Comparison of ENCODE assay signal across 8 cellular contexts in the genomic region with DNA sequence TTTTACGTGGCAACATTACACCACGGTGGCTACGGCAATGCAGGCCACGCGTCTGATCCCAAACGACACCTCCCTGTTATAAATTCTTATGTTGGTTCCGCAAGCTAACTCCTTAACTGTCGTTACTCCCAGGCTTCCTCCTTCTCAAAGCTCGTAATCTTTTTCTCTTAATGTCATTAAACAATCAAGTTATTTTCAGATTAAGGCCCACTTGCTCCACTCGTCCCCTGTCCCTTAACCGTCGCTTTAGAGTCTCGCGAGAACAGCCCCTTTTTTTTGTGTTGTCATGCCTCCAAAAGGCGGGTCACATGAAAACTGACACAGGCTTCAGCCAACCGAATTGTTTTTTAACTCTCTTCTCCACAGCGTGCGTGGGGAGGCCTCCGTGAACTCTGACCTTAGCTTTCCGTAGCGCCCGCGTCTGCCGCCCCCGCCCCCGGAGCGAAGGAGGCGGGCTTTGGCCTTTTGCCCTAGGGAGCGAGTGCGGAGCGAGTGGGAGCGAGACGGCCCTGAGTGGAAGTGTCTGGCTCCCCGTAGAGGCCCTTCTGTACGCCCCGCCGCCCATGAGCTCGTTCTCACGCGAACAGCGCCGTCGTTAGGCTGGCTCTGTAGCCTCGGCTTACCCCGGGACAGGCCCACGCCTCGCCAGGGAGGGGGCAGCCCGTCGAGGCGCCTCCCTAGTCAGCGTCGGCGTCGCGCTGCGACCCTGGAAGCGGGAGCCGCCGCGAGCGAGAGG. TPM values are rescaled to one million over a fixed set of nuclear protein-coding genes. Genes with fewer than 3 reads are reported as not detected.
DNase-seq lines count a peak whose midpoint lies in the region; ATAC-seq and TF ChIP-seq lines count a peak whose summit lies in the region.

A gene (plus strand): TSS at position 463 of the 736 bp plus-strand sequence. CDS start 360 bp downstream, outside the sequence.

- TF ChIP-seq CTCF in WERI-Rb-1 (IDR thresholded peaks at IDR 0.05; ENCODE audit: low read depth, low read length), result no peak; the same call in 1 of the 2 replicates
- no peak for TF ChIP-seq CTCF in mammary epithelial cell (conservative IDR thresholded peaks at IDR 0.05 in 1 of 2, IDR thresholded peaks at IDR 0.05 in 1 of 2; ENCODE audit: extremely low read depth in 1 of 2, insufficient read depth in 1 of 2, low read depth in 1 of 2, low read length in 2 of 2)

- H3K27ac ChIP-seq in ACC112 (ENCODE audit: low read depth, low read length) (peak within 1 kb of the TSS; percentile 96), WERI-Rb-1 (peak within 1 kb of the TSS; percentile 98), mammary epithelial cell (ENCODE audit: insufficient read depth, low read depth, low read length) (peak within 1 kb of the TSS; percentile 97), skin epidermis (peak within 1 kb of the TSS; percentile 91 to 99 (median 98))

- dilution Hi-C loops in mammary epithelial cell (cut with HindIII; ENCODE audit: low sequenced_read_pairs), result no loop called here

- H2AFZ ChIP-seq in ACC112 (ENCODE audit: low read length, unreplicated experiment) (peak within 1 kb of the TSS; percentile 97), mammary epithelial cell (ENCODE audit: low read depth, low read length) (peak within 1 kb of the TSS; percentile 97)

- H3K4me3 ChIP-seq in ACC112 (ENCODE audit: low read depth, low read length), result peak within 1 kb of the TSS; percentile 83
- H3K4me3 ChIP-seq in WERI-Rb-1 (ENCODE audit: low read depth, low read length), result peak within 1 kb of the TSS; percentile 99
- peak within 1 kb of the TSS; percentile 89 to 98 (median 95) for H3K4me3 ChIP-seq in mammary epithelial cell (replicated peaks in 1 of 3; ENCODE audit: insufficient read depth in 1 of 3, low read depth in 2 of 3, low read length in 3 of 3)
- H3K4me3 ChIP-seq in iPS-18c (ENCODE audit: insufficient read depth, low read depth, low read length), result peak within 1 kb of the TSS; percentile 99
- peak within 1 kb of the TSS; percentile 66 to 93 (median 82) for H3K4me3 ChIP-seq in skin epidermis

- BruUV-seq in mammary epithelial cell (replicated peaks; lab: Mats Ljungman, UMichigan), result TSS peak; percentile 66

- in situ Hi-C loops in mammary epithelial cell (cut with MboI; ENCODE audit: low sequenced_read_pairs in 2 of 2), result no loop called here

- no peaks in the 10 kb centered on the region for H3K9me3 ChIP-seq in WERI-Rb-1 (ENCODE audit: severe bottlenecking)
- no peaks in the 10 kb centered on the region for H3K9me3 ChIP-seq in mammary epithelial cell (replicated peaks; ENCODE audit: insufficient read depth, low read length)
- H3K9me3 ChIP-seq in iPS-18c (ENCODE audit: control insufficient read depth, insufficient read depth, low read length), result no peaks in the 10 kb centered on the region

- H4K20me1 ChIP-seq in mammary epithelial cell (ENCODE audit: insufficient read depth, low read length), result no peaks in the 10 kb centered on the region

- intact Hi-C loops in mammary epithelial cell (cut with micrococcal nuclease), result loop anchor here (2.0 kb wide), 1 partner anchor 200 kb away; no protein-coding TSS in a partner anchor

- peak within 1 kb of the TSS; percentile 94 for H3K4me2 ChIP-seq in mammary epithelial cell (ENCODE audit: insufficient read depth, low read depth, low read length)

- DNase-seq in NCI-H2196 treated with DMSO at 0.1 percent for 48 hours (lab: John Stamatoyannopoulos, UW; ENCODE audit: unreplicated experiment), result peak; percentile 95
- DNase-seq in WERI-Rb-1, result peak; percentile 97
- peak; percentile 99 for DNase-seq in mammary epithelial cell

- ATAC-seq in GM18873 (IDR thresholded peaks at IDR 0.05; ENCODE audit: low FRiP score, unreplicated experiment) (peak; percentile 81), HG03139 (IDR thresholded peaks at IDR 0.05; ENCODE audit: unreplicated experiment) (peak; percentile 71)

- H3K4me1 ChIP-seq in ACC112 (ENCODE audit: control insufficient read depth, insufficient read depth, low read length, unreplicated experiment) (peaks cover 16% of the 10 kb centered on the region), mammary epithelial cell (ENCODE audit: insufficient read depth, low read length) (peaks cover 10% of the 10 kb centered on the region)

- no peaks in the 10 kb centered on the region for H3K27me3 ChIP-seq in ACC112 (ENCODE audit: insufficient read depth, low read length)
- H3K27me3 ChIP-seq in WERI-Rb-1 (ENCODE audit: insufficient read depth, low read depth, severe bottlenecking), result no peaks in the 10 kb centered on the region
- no peaks in the 10 kb centered on the region for H3K27me3 ChIP-seq in mammary epithelial cell (ENCODE audit: insufficient read depth, low read length)

- peak within 1 kb of the TSS; percentile 94 for H3K9ac ChIP-seq in mammary epithelial cell (ENCODE audit: insufficient read depth, low read length)

- peaks cover 46% of the 10 kb centered on the region for H3K79me2 ChIP-seq in ACC112 (ENCODE audit: control insufficient read depth, insufficient read depth, low read length, unreplicated experiment)
- peaks cover 46% of the 10 kb centered on the region for H3K79me2 ChIP-seq in mammary epithelial cell (ENCODE audit: insufficient read depth, low read length)

- H3K36me3 ChIP-seq in ACC112 (ENCODE audit: insufficient read depth, low read length), result no peaks in the 10 kb centered on the region
- H3K36me3 ChIP-seq in WERI-Rb-1, result peaks cover 14% of the 10 kb centered on the region
- H3K36me3 ChIP-seq in mammary epithelial cell (ENCODE audit: insufficient read depth, low read length), result no peaks in the 10 kb centered on the region

- CTCF ChIA-PET in mammary epithelial cell (lab: Charles Lee; ENCODE audit: low non-redundant PET), result interaction anchor here (0.5 to 1.2 kb wide), 5 partner anchors 108 to 1313 kb away, joined by 3 to 7 read pairs (median 6); no protein-coding TSS in a partner anchor

- WGBS in mammary epithelial cell (ENCODE audit: low coverage, missing lambda C conversion rate), result under 1% methylated on average over 24 of the region's 61 CpGs

RNA-seq across cellular contexts. Expression of the gene that starts here (rescaled TPM):
- 100 to 1,000 TPM; 102 to 157 TPM for total RNA-seq in mammary epithelial cell
- 55.4 TPM for polyA plus RNA-seq in mammary epithelial cell
- 87.4 TPM for polyA minus RNA-seq in mammary epithelial cell

Comparison
In these comparisons a context has a peak if more than half of its experiments do, and no peak if none do; other contexts are left out.
1. Peak in every context shown above with its lines: DNase-seq, ATAC-seq, H3K4me3 ChIP-seq and H3K27ac ChIP-seq.